Comparison of ENCODE assay signal across 8 cellular contexts in genomic region chr13:91398413-91399188, GRCh38.
DNase-seq lines count a peak whose midpoint lies in the region; ATAC-seq lines count a peak whose summit lies in the region.

GPC5 (plus strand) TSS chr13:91398621.

- H3K36me3 Mint-ChIP-seq in central memory CD8-positive, alpha-beta T cell (ENCODE audit: insufficient read depth), result peaks cover 1% of the 10 kb centered on the region

- peaks cover 28% of the 10 kb centered on the region for H3K27me3 Mint-ChIP-seq in central memory CD8-positive, alpha-beta T cell

- DNase-seq in DMS53 (lab: John Stamatoyannopoulos, UW) (peak; percentile 64), DMS53 treated with DMSO at 0.1 percent for 48 hours (lab: John Stamatoyannopoulos, UW; ENCODE audit: unreplicated experiment) (no peak), NCI-H187 treated with DMSO at 0.1 percent for 48 hours (lab: John Stamatoyannopoulos, UW) (peak; percentile 20), kidney tubule cell (ENCODE audit: low spot score) (peak; percentile 74)
- peak; percentile 39 to 64 (median 58) for DNase-seq in activated CD4-positive, CD25-positive, alpha-beta regulatory T cell (lab: John Stamatoyannopoulos, UW)
- DNase-seq in central memory CD8-positive, alpha-beta T cell (ENCODE audit: low spot score in 2 of 2), result peak; percentile 57 to 65
- DNase-seq in stimulated activated CD4-positive, alpha-beta T cell treated with anti-CD3 and anti-CD28 coated beads, Interleukin-1b, Interleukin-23, amount 100 ng/mL, for 48 hours, result peak; percentile 81

- peak; percentile 96 for ATAC-seq in HG02870 (IDR thresholded peaks at IDR 0.05; ENCODE audit: unreplicated experiment)
- peak; percentile 95 for ATAC-seq in central memory CD8-positive, alpha-beta T cell (replicated peaks; ENCODE audit: extremely low read depth, poor library complexity, severe bottlenecking)

- H3K4me3 Mint-ChIP-seq in central memory CD8-positive, alpha-beta T cell, result peak within 1 kb of the TSS; percentile 71

- peaks cover 12% of the 10 kb centered on the region for H3K4me1 Mint-ChIP-seq in central memory CD8-positive, alpha-beta T cell

- no peaks in the 10 kb centered on the region for H3K9me3 Mint-ChIP-seq in central memory CD8-positive, alpha-beta T cell

- H3K27ac Mint-ChIP-seq in central memory CD8-positive, alpha-beta T cell (ENCODE audit: low read depth), result no peak within 1 kb of the TSS
